Comparison of ENCODE assay signal across 9 cellular contexts in genomic region chrX:34656467-34656841, GRCh38. TPM values are rescaled to one million over a fixed set of nuclear protein-coding genes. Genes with fewer than 3 reads are reported as not detected.
DNase-seq lines count a peak whose midpoint lies in the region; TF ChIP-seq lines count a peak whose summit lies in the region.
"Had no signal": no experiment of that assay in that cellular context is flagged by ENCODE, and none has a peak within 500 bp of the region (broad histone marks: within the 10 kb centered on the region; RNA-seq: fewer than 3 reads in every experiment).

No MANE protein-coding gene starts in this region.

- no peaks in the 10 kb centered on the region for H3K36me3 Mint-ChIP-seq in activated T-helper 2 cell treated with anti-CD3 and anti-CD28 coated beads, Interferon-gamma antibody, Interleukin-2, Interleukin-4, amounts not matched to agents 10 μg/mL and 5 μg/mL and 100 μg/mL, durations not matched to agents 14 hours and 24 hours and 36 hours (ENCODE audit: low read depth)

- H3K36me3 ChIP-seq in ES-I3 (ENCODE audit: insufficient read depth, low read length) (no peaks in the 10 kb centered on the region), left ventricle myocardium inferior (no peaks in the 10 kb centered on the region), rectal smooth muscle tissue (ENCODE audit: control insufficient read depth, insufficient read depth, low read length) (no peaks in the 10 kb centered on the region)

- peak overlapping the region; percentile 61 for H3K4me3 Mint-ChIP-seq in activated T-helper 2 cell treated with anti-CD3 and anti-CD28 coated beads, Interferon-gamma antibody, Interleukin-2, Interleukin-4, amounts not matched to agents 10 μg/mL and 5 μg/mL and 100 μg/mL, durations not matched to agents 14 hours and 24 hours and 36 hours (ENCODE audit: low read depth)
- H3K4me3 Mint-ChIP-seq: natural killer cell treated with Interleukin-12 subunit alpha and Interleukin-12 subunit beta and Interleukin-15 and Interleukin-18, amount 100 ng/mL, for 72 hours had no signal

- H3K9me3 ChIP-seq in ES-I3 (ENCODE audit: control insufficient read depth, insufficient read depth, low read length) (no peaks in the 10 kb centered on the region), left ventricle myocardium inferior (replicated peaks) (no peaks in the 10 kb centered on the region)

- no peak overlapping the region for H3K27ac Mint-ChIP-seq in activated T-helper 2 cell treated with anti-CD3 and anti-CD28 coated beads, Interferon-gamma antibody, Interleukin-2, Interleukin-4, amounts not matched to agents 10 μg/mL and 5 μg/mL and 100 μg/mL, durations not matched to agents 14 hours and 24 hours and 36 hours
- H3K27ac Mint-ChIP-seq: natural killer cell treated with Interleukin-12 subunit alpha and Interleukin-12 subunit beta and Interleukin-15 and Interleukin-18, amount 100 ng/mL, for 72 hours had no signal

- H3K9ac ChIP-seq in ES-I3 (ENCODE audit: low read depth, low read length) (peak overlapping the region; percentile 83), rectal smooth muscle tissue (ENCODE audit: low read length) (peak overlapping the region; percentile 32)

- intact Hi-C loops in activated T-helper 2 cell treated with anti-CD3 and anti-CD28 coated beads, Interferon-gamma antibody, Interleukin-2, Interleukin-4, amounts not matched to agents 10 μg/mL and 5 μg/mL and 100 μg/mL, durations not matched to agents 14 hours and 24 hours and 36 hours (cut with micrococcal nuclease): no loop called here
- intact Hi-C loops in left ventricle myocardium inferior (cut with micrococcal nuclease): no loop called here

- peak overlapping the region; percentile 89 for H3K27ac ChIP-seq in left ventricle myocardium inferior (replicated peaks)
- H3K27ac ChIP-seq in rectal smooth muscle tissue (ENCODE audit: low read depth, low read length): peak overlapping the region; percentile 65

- H3K4me3 ChIP-seq in left ventricle myocardium inferior (peak overlapping the region; percentile 78), rectal smooth muscle tissue (ENCODE audit: low read length) (peak overlapping the region; percentile 52)

- H3K27me3 ChIP-seq in left ventricle myocardium inferior (ENCODE audit: low read depth) (no peaks in the 10 kb centered on the region), rectal smooth muscle tissue (ENCODE audit: control insufficient read depth, insufficient read depth, low read length) (no peaks in the 10 kb centered on the region)

- H3K27me3 Mint-ChIP-seq in activated T-helper 2 cell treated with anti-CD3 and anti-CD28 coated beads, Interferon-gamma antibody, Interleukin-2, Interleukin-4, amounts not matched to agents 10 μg/mL and 5 μg/mL and 100 μg/mL, durations not matched to agents 14 hours and 24 hours and 36 hours (ENCODE audit: low read depth): peaks cover 18% of the 10 kb centered on the region

- no peaks in the 10 kb centered on the region for H3K9me3 Mint-ChIP-seq in activated T-helper 2 cell treated with anti-CD3 and anti-CD28 coated beads, Interferon-gamma antibody, Interleukin-2, Interleukin-4, amounts not matched to agents 10 μg/mL and 5 μg/mL and 100 μg/mL, durations not matched to agents 14 hours and 24 hours and 36 hours

- TF ChIP-seq CTCF in left ventricle myocardium inferior (IDR thresholded peaks at IDR 0.05; ENCODE audit: borderline replicate concordance): no peak

- DNase-seq in activated T-helper 2 cell treated with anti-CD3 and anti-CD28 coated beads, Interferon-gamma antibody, Interleukin-2, Interleukin-4, amounts not matched to agents 10 μg/mL and 5 μg/mL and 100 μg/mL, durations not matched to agents 14 hours and 24 hours and 36 hours (ENCODE audit: low spot score): no peak
- DNase-seq in left ventricle myocardium inferior (peak; percentile 15), SK-N-DZ (ENCODE audit: low spot score) (no peak), NAMALWA (ENCODE audit: low spot score) (no peak), cerebellar nuclear complex (lab: John Stamatoyannopoulos, UW) (no peak)
- no peak for DNase-seq in activated CD4-positive, alpha-beta T cell treated with anti-CD3 and anti-CD28 coated beads for 1 hour

- H3K4me1 Mint-ChIP-seq in activated T-helper 2 cell treated with anti-CD3 and anti-CD28 coated beads, Interferon-gamma antibody, Interleukin-2, Interleukin-4, amounts not matched to agents 10 μg/mL and 5 μg/mL and 100 μg/mL, durations not matched to agents 14 hours and 24 hours and 36 hours (ENCODE audit: low read depth): peaks cover 8% of the 10 kb centered on the region

- H3K4me1 ChIP-seq in ES-I3 (ENCODE audit: insufficient read depth, low read length) (peaks cover 25% of the 10 kb centered on the region; the same call in 1 of the 2 replicates), left ventricle myocardium inferior (peaks cover 18% of the 10 kb centered on the region), rectal smooth muscle tissue (ENCODE audit: control insufficient read depth, insufficient read depth, low read length) (no peaks in the 10 kb centered on the region)

RNA-seq across cellular contexts. Expression of gene TMEM47, which starts 0.6 kb away (rescaled TPM):
- not detected in 2 replicates for total RNA-seq in activated T-helper 2 cell treated with anti-CD3 and anti-CD28 coated beads, Interferon-gamma antibody, Interleukin-2, Interleukin-4, amounts not matched to agents 10 μg/mL and 5 μg/mL and 100 μg/mL, durations not matched to agents 14 hours and 24 hours and 36 hours
- total RNA-seq in left ventricle myocardium inferior: 36.6 TPM
- 0.01 TPM in 1 of 2 replicates, not detected in the other for polyA plus RNA-seq in SK-N-DZ (2014; cell fraction: cytosol; rRNA removed)
- polyA plus RNA-seq in SK-N-DZ (2014; cell fraction: nucleus; rRNA removed): not detected in 2 replicates
- total RNA-seq: natural killer cell treated with Interleukin-12 subunit alpha and Interleukin-12 subunit beta and Interleukin-15 and Interleukin-18, amount 100 ng/mL, for 72 hours had no signal

Comparison
In these comparisons a context has a peak if more than half of its experiments do, and no peak if none do; other contexts are left out.
1. RNA of gene TMEM47, which starts 0.6 kb away (total RNA-seq): 36.6 TPM in left ventricle myocardium inferior (single experiment); not detected in activated T-helper 2 cell treated with anti-CD3 and anti-CD28 coated beads, Interferon-gamma antibody, Interleukin-2, Interleukin-4, amounts not matched to agents 10 μg/mL and 5 μg/mL and 100 μg/mL, durations not matched to agents 14 hours and 24 hours and 36 hours; every median in the first group is over 10 times any median in the second.